In the genomic region with DNA sequence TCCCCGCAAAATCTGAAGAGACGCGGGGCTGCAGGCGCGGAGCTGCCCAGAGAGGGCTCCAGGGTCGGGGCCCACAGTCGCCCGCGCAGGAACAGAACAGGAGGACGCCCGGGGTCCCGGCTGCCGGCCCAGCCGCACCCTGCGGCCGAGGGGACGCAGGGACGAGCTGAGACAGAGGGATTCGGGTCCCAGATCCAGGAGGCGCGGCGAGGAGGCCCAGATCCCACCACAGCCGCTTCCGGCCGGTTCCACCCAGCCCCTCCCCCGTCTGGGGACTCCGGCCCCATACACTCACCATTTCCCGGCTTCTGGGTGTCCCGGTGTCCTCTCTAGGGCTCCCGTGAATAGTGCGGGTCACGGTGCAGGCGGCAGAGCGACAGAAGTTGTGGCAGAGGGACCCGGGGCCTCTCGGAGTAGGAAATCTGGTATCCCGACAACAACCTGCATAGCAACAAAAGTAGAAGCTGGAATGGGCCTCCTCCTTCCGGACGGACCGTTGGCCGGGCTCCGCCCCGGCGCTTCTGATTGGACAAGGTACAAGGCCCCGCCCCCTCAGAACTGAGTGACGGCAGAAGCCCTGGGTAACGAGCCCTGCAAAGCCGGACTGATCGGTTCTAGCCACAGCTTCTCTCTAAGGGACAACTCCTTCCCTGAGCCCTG, we compare ENCODE assay signal across 8 cellular contexts. TPM values are rescaled to one million over a fixed set of nuclear protein-coding genes. Genes with fewer than 3 reads are reported as not detected.
DNase-seq lines count a peak whose midpoint lies in the region; ATAC-seq and TF ChIP-seq lines count a peak whose summit lies in the region.

A gene (minus strand): TSS at position 466 of the 660 bp plus-strand sequence. CDS start 168 bp downstream, at position 298.

- TF ChIP-seq CTCF in AG04449 (IDR thresholded peaks at IDR 0.05; ENCODE audit: insufficient read depth, low read length, missing control alignments) (no peak), kidney epithelial cell (IDR thresholded peaks at IDR 0.05; ENCODE audit: insufficient read depth, low read length, poor library complexity, severe bottlenecking) (no peak)

- H3K27me3 ChIP-seq in kidney epithelial cell (ENCODE audit: control insufficient read depth, insufficient read depth, low read length): no peaks in the 10 kb centered on the region

- POLR2A ChIA-PET in AG04449 (lab: Yijun Ruan, JAX): interaction anchor here (0.5 to 1.1 kb wide), 7 partner anchors 11 to 342 kb away, joined by 3 to 10 read pairs (median 5); a partner anchor contains a TSS

- peaks cover 5% of the 10 kb centered on the region for H3K36me3 ChIP-seq in kidney epithelial cell (ENCODE audit: control insufficient read depth, insufficient read depth, low read length)

- DNase-seq in AG04449 (ENCODE audit: low read depth, low spot score): peak; percentile 44
- DNase-seq in NCI-H345 treated with DMSO at 0.1 percent for 48 hours (lab: John Stamatoyannopoulos, UW; ENCODE audit: unreplicated experiment): peak; percentile 45
- peak; percentile 93 for DNase-seq in activated CD4-positive, CD25-positive, alpha-beta regulatory T cell treated with anti-CD3 and anti-CD28 coated beads, Interleukin-2, amount 50 U/mL, for 72 hours
- DNase-seq in cerebellum (ENCODE audit: low spot score): peak; percentile 98
- peak; percentile 73 for DNase-seq in kidney epithelial cell (ENCODE audit: low read depth)
- peak; percentile 74 to 84 for DNase-seq in stimulated activated CD4-positive, alpha-beta T cell treated with anti-CD3 and anti-CD28 coated beads, Interleukin-15, amount 100 ng/mL, for 1 hour (ENCODE audit: low read depth in 1 of 2, low spot score in 1 of 2)

- CTCF ChIA-PET in AG04449 (lab: Yijun Ruan, JAX): interaction anchor here (0.8 to 5.0 kb wide), 30 partner anchors 8 to 491 kb away, joined by 3 to 54 read pairs (median 6); a partner anchor contains a TSS

- H3K4me3 ChIP-seq in AG04449 (ENCODE audit: low read depth, low read length) (peak within 1 kb of the TSS; percentile 86), kidney epithelial cell (ENCODE audit: low read depth, low read length) (peak within 1 kb of the TSS; percentile 53)

- ATAC-seq in GM18907 (IDR thresholded peaks at IDR 0.05; ENCODE audit: unreplicated experiment) (peak; percentile 89), HG03139 (IDR thresholded peaks at IDR 0.05; ENCODE audit: unreplicated experiment) (peak; percentile 89)

RNA-seq across cellular contexts. Expression of the gene that starts here (rescaled TPM):
- total RNA-seq in cerebellum (8.7 TPM), kidney epithelial cell (2.7 and 4.2 TPM in 2 replicates)

Comparison
In these comparisons a context has a peak if more than half of its experiments do, and no peak if none do; other contexts are left out.
1. Peak in every context shown above with its lines: DNase-seq, ATAC-seq and H3K4me3 ChIP-seq.
2. DNase-seq: peak in every context shown above with its lines; median percentile 98 in cerebellum; 93 in activated CD4-positive, CD25-positive, alpha-beta regulatory T cell treated with anti-CD3 and anti-CD28 coated beads, Interleukin-2, amount 50 U/mL, for 72 hours; 79 in stimulated activated CD4-positive, alpha-beta T cell treated with anti-CD3 and anti-CD28 coated beads, Interleukin-15, amount 100 ng/mL, for 1 hour; 73 in kidney epithelial cell; 45 in NCI-H345 treated with DMSO at 0.1 percent for 48 hours; 44 in AG04449.